ENCODE assay signal across 1 cellular context in genomic region chr6:36491378-36491965, GRCh38.
TF ChIP-seq lines count a peak whose summit lies in the region.

No MANE protein-coding gene starts in this region.

TF ChIP-seq in WTC11, 78 proteins besides CTCF, POLR2A, EP300 and RAD21 (continued from another document):
- TF ChIP-seq ZNF281 (CRISPR knock-in tag; IDR thresholded peaks at IDR 0.05): no peak
- TF ChIP-seq HMGA2 (CRISPR knock-in tag; IDR thresholded peaks at IDR 0.05): no peak
- TF ChIP-seq SMAD4 (CRISPR knock-in tag; IDR thresholded peaks at IDR 0.05): no peak
- no peak for TF ChIP-seq GRHL2 (CRISPR knock-in tag; IDR thresholded peaks at IDR 0.05; ENCODE audit: insufficient replicate concordance, severe bottlenecking)
- TF ChIP-seq CDX4 (CRISPR knock-in tag; IDR thresholded peaks at IDR 0.05; ENCODE audit: borderline replicate concordance): no peak
- TF ChIP-seq EMX1 (CRISPR knock-in tag; IDR thresholded peaks at IDR 0.05): no peak
